1 cellular context compared by ENCODE assay signal in genomic region chr16:69839240-69839688, GRCh38.
TF ChIP-seq lines count a peak whose summit lies in the region.

No MANE protein-coding gene starts in this region.

TF ChIP-seq in HepG2, 621 proteins besides CTCF, POLR2A, EP300 and RAD21 (continued from another document and continues in another):
- peak; percentile 28; the same call in 1 of the 2 replicates for TF ChIP-seq MAX (IDR thresholded peaks at IDR 0.05)
- TF ChIP-seq ZFP37 (CRISPR knock-in tag; IDR thresholded peaks at IDR 0.05; ENCODE audit: borderline replicate concordance) = no peak
- 0 out of 2 replicates have a peak, but pooled peaks have one; percentile 30 for TF ChIP-seq ZNF556 (CRISPR knock-in tag; IDR thresholded peaks at IDR 0.05; ENCODE audit: borderline replicate concordance)
- TF ChIP-seq ZNF549 (CRISPR knock-in tag; IDR thresholded peaks at IDR 0.05) = no peak
- TF ChIP-seq ZNF281 (CRISPR knock-in tag; IDR thresholded peaks at IDR 0.05; ENCODE audit: borderline replicate concordance) = no peak
- no peak for TF ChIP-seq ZNF788 (CRISPR knock-in tag; IDR thresholded peaks at IDR 0.05; ENCODE audit: borderline replicate concordance)
- peak; percentile 55 for TF ChIP-seq FOXP4 (CRISPR knock-in tag; IDR thresholded peaks at IDR 0.05)
- peak; percentile 41; the same call in 1 of the 2 replicates for TF ChIP-seq ZNF609 (CRISPR knock-in tag; IDR thresholded peaks at IDR 0.05; ENCODE audit: borderline replicate concordance)
- no peak for TF ChIP-seq ZNF761 (CRISPR knock-in tag; conservative IDR thresholded peaks at IDR 0.05)
- TF ChIP-seq SOX13 (IDR thresholded peaks at IDR 0.05) = no peak
- peak in 1 of 2 experiments; percentile 67; a peak in 2 of 4 replicates for TF ChIP-seq SOX13 (CRISPR knock-in tag; conservative IDR thresholded peaks at IDR 0.05 in 1 of 2, IDR thresholded peaks at IDR 0.05 in 1 of 2)
- peak; percentile 75; the same call in 1 of the 2 replicates for TF ChIP-seq RXRB (CRISPR knock-in tag; IDR thresholded peaks at IDR 0.05; ENCODE audit: borderline replicate concordance)
- 0 out of 2 replicates have a peak, but pooled peaks have one; percentile 13 for TF ChIP-seq FOXA3 (CRISPR knock-in tag; IDR thresholded peaks at IDR 0.05)
- peak; percentile 85 for TF ChIP-seq POLR2AphosphoS5 (IDR thresholded peaks at IDR 0.05; ENCODE audit: low read depth, low read length)
- TF ChIP-seq ESRRA (CRISPR knock-in tag; IDR thresholded peaks at IDR 0.05; ENCODE audit: low read depth) = no peak
- TF ChIP-seq UBTF (CRISPR knock-in tag; IDR thresholded peaks at IDR 0.05) = 0 out of 2 replicates have a peak, but pooled peaks have one; percentile 9
- TF ChIP-seq DMTF1 (CRISPR knock-in tag; IDR thresholded peaks at IDR 0.05) = no peak
- TF ChIP-seq RARA (CRISPR knock-in tag; IDR thresholded peaks at IDR 0.05) = peak; percentile 75
- no peak; a peak in 1 of 4 replicates for TF ChIP-seq HMGXB4 (CRISPR knock-in tag; IDR thresholded peaks at IDR 0.05; ENCODE audit: borderline replicate concordance in 1 of 2, low read depth in 1 of 2)
- TF ChIP-seq ZNF253 (CRISPR knock-in tag; IDR thresholded peaks at IDR 0.05; ENCODE audit: borderline replicate concordance) = no peak
- TF ChIP-seq ZNF558 (CRISPR knock-in tag; IDR thresholded peaks at IDR 0.05; ENCODE audit: borderline replicate concordance) = no peak
- no peak for TF ChIP-seq ZNF460 (CRISPR knock-in tag; IDR thresholded peaks at IDR 0.05; ENCODE audit: borderline replicate concordance)
- TF ChIP-seq MAFK (conservative IDR thresholded peaks at IDR 0.05 in 1 of 2, IDR thresholded peaks at IDR 0.05 in 1 of 2; ENCODE audit: low read length in 2 of 2) = 0 out of 4 replicates have a peak, but pooled peaks of 1 of the 2 experiments have one; percentile 9
- TF ChIP-seq PITX1 (CRISPR knock-in tag; IDR thresholded peaks at IDR 0.05) = peak; percentile 50; the same call in 1 of the 2 replicates
- no peak for TF ChIP-seq KLF16 (CRISPR knock-in tag; IDR thresholded peaks at IDR 0.05)
- no peak for TF ChIP-seq ATF7-NPFF (CRISPR knock-in tag; IDR thresholded peaks at IDR 0.05; ENCODE audit: low read depth)
- peak; percentile 50; the same call in 1 of the 2 replicates for TF ChIP-seq TARDBP (CRISPR knock-in tag; IDR thresholded peaks at IDR 0.05)
- TF ChIP-seq ZNF3 (CRISPR knock-in tag; IDR thresholded peaks at IDR 0.05) = no peak
- no peak for TF ChIP-seq PBX2 (CRISPR knock-in tag; IDR thresholded peaks at IDR 0.05)
- 0 out of 2 replicates have a peak, but pooled peaks have one; percentile 48 for TF ChIP-seq ZNF569 (CRISPR knock-in tag; IDR thresholded peaks at IDR 0.05; ENCODE audit: borderline replicate concordance)
- no peak for TF ChIP-seq ZNF441 (CRISPR knock-in tag; IDR thresholded peaks at IDR 0.05; ENCODE audit: borderline replicate concordance)
- TF ChIP-seq POLR2G (IDR thresholded peaks at IDR 0.05; ENCODE audit: low read depth, low read length) = peak; percentile 68
- no peak for TF ChIP-seq YEATS2 (CRISPR knock-in tag; IDR thresholded peaks at IDR 0.05; ENCODE audit: borderline replicate concordance)
- 0 out of 2 replicates have a peak, but pooled peaks have one; percentile 60 for TF ChIP-seq ELF3 (CRISPR knock-in tag; IDR thresholded peaks at IDR 0.05)
- no peak for TF ChIP-seq MLLT10 (CRISPR knock-in tag; IDR thresholded peaks at IDR 0.05)
- TF ChIP-seq SKIL (CRISPR knock-in tag; IDR thresholded peaks at IDR 0.05; ENCODE audit: borderline replicate concordance) = no peak
- no peak for TF ChIP-seq LCORL (IDR thresholded peaks at IDR 0.05)
- TF ChIP-seq LCORL (CRISPR knock-in tag; IDR thresholded peaks at IDR 0.05) = no peak
- TF ChIP-seq SNAPC5 (CRISPR knock-in tag; IDR thresholded peaks at IDR 0.05; ENCODE audit: borderline replicate concordance) = no peak
- TF ChIP-seq ZNF883 (CRISPR knock-in tag; IDR thresholded peaks at IDR 0.05; ENCODE audit: not compliant biosample characterization) = no peak
